ENCODE assay signal across 1 cellular context in genomic region chr12:6470375-6471163, GRCh38.
A peak's percentile ranks its signal among the peaks of the same experiment; 100 is the strongest.
TF ChIP-seq lines count a peak whose summit lies in the region.

Gene VAMP1 (minus strand): TSS chr12:6470677. CDS start chr12:6470531, 146 bp downstream.

TF ChIP-seq in HepG2, 621 proteins besides CTCF, POLR2A, EP300 and RAD21 (continued from another document and continues in another):
- TF ChIP-seq TERF1 (CRISPR knock-in tag; IDR thresholded peaks at IDR 0.05) (no peak), NFE2L2 (IDR thresholded peaks at IDR 0.05; ENCODE audit: low read length) (no peak), DPF2 (CRISPR knock-in tag; IDR thresholded peaks at IDR 0.05; ENCODE audit: borderline replicate concordance, low read depth) (no peak; the same call in 1 of the 2 replicates), MLLT10 (CRISPR knock-in tag; IDR thresholded peaks at IDR 0.05) (no peak), HHEX (CRISPR knock-in tag; IDR thresholded peaks at IDR 0.05) (no peak), NRL (CRISPR knock-in tag; IDR thresholded peaks at IDR 0.05; ENCODE audit: borderline replicate concordance) (peak; percentile 77; the same call in 1 of the 2 replicates), JUN (CRISPR knock-in tag; IDR thresholded peaks at IDR 0.05) (no peak; the same call in 1 of the 2 replicates), PHF20 (CRISPR knock-in tag; IDR thresholded peaks at IDR 0.05) (peak; percentile 63), SIN3B (IDR thresholded peaks at IDR 0.05; ENCODE audit: low read length) (no peak), SNAPC5 (CRISPR knock-in tag; IDR thresholded peaks at IDR 0.05; ENCODE audit: borderline replicate concordance) (no peak), MED8 (CRISPR knock-in tag; IDR thresholded peaks at IDR 0.05; ENCODE audit: insufficient replicate concordance) (peak; percentile 75), TOPORS (CRISPR knock-in tag; IDR thresholded peaks at IDR 0.05) (peak; percentile 68), ZNF569 (CRISPR knock-in tag; IDR thresholded peaks at IDR 0.05; ENCODE audit: borderline replicate concordance) (no peak; the same call in 1 of the 2 replicates), ZNF768 (CRISPR knock-in tag; IDR thresholded peaks at IDR 0.05) (peak; percentile 71; the same call in 1 of the 2 replicates), ZNF772 (CRISPR knock-in tag; IDR thresholded peaks at IDR 0.05) (peak; percentile 88), CENPBD1 (CRISPR knock-in tag; IDR thresholded peaks at IDR 0.05; ENCODE audit: borderline replicate concordance, low read depth) (no peak), ZNF484 (CRISPR knock-in tag; IDR thresholded peaks at IDR 0.05; ENCODE audit: borderline replicate concordance, low read depth) (no peak), ZNF33A (CRISPR knock-in tag; IDR thresholded peaks at IDR 0.05; ENCODE audit: borderline replicate concordance) (peak; percentile 80), KLF16 (CRISPR knock-in tag; IDR thresholded peaks at IDR 0.05) (peak in 1 of 2 experiments; percentile 90; a peak in 2 of 4 replicates), ARID2 (CRISPR knock-in tag; IDR thresholded peaks at IDR 0.05; ENCODE audit: borderline replicate concordance) (0 out of 2 replicates have a peak, but pooled peaks have one; percentile 35), NFYC (CRISPR knock-in tag; IDR thresholded peaks at IDR 0.05) (peak; percentile 93), PHF21A (CRISPR knock-in tag; IDR thresholded peaks at IDR 0.05) (peak; percentile 78), ZNF510 (CRISPR knock-in tag; IDR thresholded peaks at IDR 0.05; ENCODE audit: low read depth) (no peak), ZHX1 (CRISPR knock-in tag; IDR thresholded peaks at IDR 0.05; ENCODE audit: low read depth) (peak; percentile 78; the same call in 1 of the 2 replicates), SRY (CRISPR knock-in tag; IDR thresholded peaks at IDR 0.05) (no peak), MTF1 (CRISPR knock-in tag; IDR thresholded peaks at IDR 0.05) (no peak), NFAT5 (CRISPR knock-in tag; IDR thresholded peaks at IDR 0.05) (no peak), ATAD3A (CRISPR knock-in tag; IDR thresholded peaks at IDR 0.05) (no peak), CBX1 (IDR thresholded peaks at IDR 0.05; ENCODE audit: low read depth) (peak; percentile 78), NBN (conservative IDR thresholded peaks at IDR 0.05) (no peak), HBP1 (CRISPR knock-in tag; IDR thresholded peaks at IDR 0.05; ENCODE audit: low read depth) (peak; percentile 46; the same call in 1 of the 2 replicates), PAX8 (CRISPR knock-in tag; IDR thresholded peaks at IDR 0.05; ENCODE audit: borderline replicate concordance) (peak; percentile 87; the same call in 1 of the 2 replicates), CSRNP1 (CRISPR knock-in tag; IDR thresholded peaks at IDR 0.05) (peak; percentile 90; the same call in 1 of the 2 replicates), IRF2 (CRISPR knock-in tag; IDR thresholded peaks at IDR 0.05) (peak; percentile 56; the same call in 1 of the 2 replicates), RBAK (CRISPR knock-in tag; IDR thresholded peaks at IDR 0.05) (0 out of 2 replicates have a peak, but pooled peaks have one; percentile 42), BORCS8-MEF2B (CRISPR knock-in tag; IDR thresholded peaks at IDR 0.05) (peak; percentile 62; the same call in 1 of the 2 replicates), ZFP36L2 (CRISPR knock-in tag; IDR thresholded peaks at IDR 0.05) (no peak), RBM39 (IDR thresholded peaks at IDR 0.05; ENCODE audit: low read depth, low read length, poor library complexity, severe bottlenecking) (peak; percentile 91), ZNF362 (CRISPR knock-in tag; IDR thresholded peaks at IDR 0.05; ENCODE audit: borderline replicate concordance) (peak; percentile 33; the same call in 1 of the 2 replicates), DZIP1 (CRISPR knock-in tag; IDR thresholded peaks at IDR 0.05) (no peak), STAG1 (CRISPR knock-in tag; IDR thresholded peaks at IDR 0.05) (peak; percentile 8; the same call in 1 of the 2 replicates), ZNF639 (CRISPR knock-in tag; conservative IDR thresholded peaks at IDR 0.05) (no peak), HOXA5 (CRISPR knock-in tag; IDR thresholded peaks at IDR 0.05) (peak; percentile 33), ZNF382 (CRISPR knock-in tag; IDR thresholded peaks at IDR 0.05; ENCODE audit: borderline replicate concordance) (no peak), KDM5A (IDR thresholded peaks at IDR 0.05; ENCODE audit: borderline replicate concordance, low read length) (no peak)
